In the genomic region with DNA sequence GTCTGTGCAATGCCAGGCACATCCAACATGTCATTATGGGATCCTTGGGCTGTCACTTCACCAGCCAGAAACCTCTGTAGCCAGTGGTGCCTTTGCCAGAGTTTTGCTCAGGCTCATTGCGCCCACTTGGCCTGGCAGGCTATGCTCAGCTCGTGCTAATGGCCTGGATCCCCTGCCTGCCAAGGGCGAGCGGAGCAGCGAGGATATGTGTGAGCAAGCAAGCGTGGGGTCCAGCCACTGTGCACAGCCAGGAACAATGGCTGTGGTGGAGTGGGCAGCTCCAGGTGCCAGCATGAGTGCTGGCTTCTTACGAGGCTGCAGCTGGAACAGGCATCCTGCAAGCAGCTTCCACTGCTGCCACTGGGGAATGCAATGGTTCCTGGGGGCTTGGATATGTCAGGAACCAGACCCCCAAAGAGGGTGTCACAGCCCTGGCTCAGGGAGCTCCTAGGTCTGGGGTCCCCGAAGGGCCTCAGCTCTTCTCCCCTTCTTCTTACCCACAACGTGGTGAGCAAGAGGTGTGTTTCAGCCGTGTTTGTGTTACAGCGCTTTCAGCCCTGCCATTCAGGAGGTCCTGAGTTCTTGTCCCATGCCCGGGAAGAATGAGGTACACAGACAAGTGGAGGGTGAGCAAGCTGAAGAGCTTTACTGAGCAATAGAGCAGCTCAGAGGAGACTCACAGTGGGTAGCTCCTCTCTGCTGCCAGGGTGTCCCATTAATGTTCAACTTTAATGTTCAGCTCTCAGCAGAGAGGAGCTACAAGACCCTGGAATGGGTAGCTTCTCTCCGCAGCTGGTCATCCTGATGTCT, we compare ENCODE assay signal across 17 cellular contexts. TPM values are rescaled to one million over a fixed set of nuclear protein-coding genes. Genes with fewer than 3 reads are reported as not detected.
A peak's percentile ranks its signal among the peaks of the same experiment; 100 is the strongest.
DNase-seq lines count a peak whose midpoint lies in the region; ATAC-seq and TF ChIP-seq lines count a peak whose summit lies in the region.
"Had no signal": no experiment of that assay in that cellular context is flagged by ENCODE, and none has a peak within 500 bp of the region (broad histone marks: within the 10 kb centered on the region; RNA-seq: fewer than 3 reads in every experiment).

No MANE protein-coding gene starts in this region.

- POLR2A ChIA-PET in OCI-LY7 (lab: Charles Lee), result interaction anchor here (0.6 to 11.8 kb wide), 6 partner anchors 8 to 1938 kb away, joined by 3 to 302 read pairs (median 4); no protein-coding TSS in a partner anchor

- H3K27ac ChIP-seq in OCI-LY7 (ENCODE audit: low read depth, low read length, poor library complexity, severe bottlenecking) (peak overlapping the region; percentile 68), esophagus muscularis mucosa (replicated peaks in 1 of 4) (peak overlapping the region; percentile 40 to 73 (median 67)), osteoblast (ENCODE audit: low read depth, low read length) (peak overlapping the region; percentile 97)
- H3K27ac ChIP-seq: GM23248 had no signal

- no peak overlapping the region for H3K4me3 Mint-ChIP-seq in Calu3 (ENCODE audit: low read depth, unreplicated experiment)
- H3K4me3 Mint-ChIP-seq: CD4-positive, CD25-positive, alpha-beta regulatory T cell had no signal

- no peaks in the 10 kb centered on the region for H3K9me2 ChIP-seq in OCI-LY7 (ENCODE audit: insufficient read depth, low read length)

- WGBS in esophagus muscularis mucosa, result 96% methylated on average over 11 of the region's 13 CpGs

- H3K79me2 ChIP-seq in OCI-LY7 (ENCODE audit: insufficient read depth, low read depth, low read length), result no peaks in the 10 kb centered on the region
- no peaks in the 10 kb centered on the region for H3K79me2 ChIP-seq in osteoblast (ENCODE audit: insufficient read depth, low read length)

- peaks cover 30% of the 10 kb centered on the region for H3K9me3 ChIP-seq in OCI-LY7 (ENCODE audit: low read length)
- no peaks in the 10 kb centered on the region for H3K9me3 ChIP-seq in esophagus muscularis mucosa
- no peaks in the 10 kb centered on the region for H3K9me3 ChIP-seq in osteoblast (ENCODE audit: low read depth, low read length)
- H3K9me3 ChIP-seq: pancreas, tibial artery had no signal

- H3K27me3 ChIP-seq in esophagus muscularis mucosa (no peaks in the 10 kb centered on the region), osteoblast (ENCODE audit: insufficient read depth, low read length) (no peaks in the 10 kb centered on the region)
- H3K27me3 ChIP-seq: pancreas, tibial artery had no signal

- CTCF ChIA-PET in Calu3 (lab: Charles Lee) (interaction anchor here (0.5 to 2.2 kb wide), 4 partner anchors 15 to 1940 kb away, joined by 3 to 12 read pairs (median 3); no protein-coding TSS in a partner anchor), OCI-LY7 (lab: Charles Lee; ENCODE audit: unreplicated experiment) (interaction anchor here (0.6 to 2.2 kb wide), 3 partner anchors 11 to 65 kb away, joined by 3 to 10 read pairs (median 3); no protein-coding TSS in a partner anchor)

- H3K4me1 ChIP-seq in OCI-LY7 (ENCODE audit: insufficient read depth, low read length, poor library complexity, severe bottlenecking) (peaks cover 87% of the 10 kb centered on the region), esophagus muscularis mucosa (peaks cover 28 to 48% (median 37%) of the 10 kb centered on the region in 4 donors), osteoblast (ENCODE audit: insufficient read depth, low read length) (peaks cover 60% of the 10 kb centered on the region)

- no peak for ATAC-seq in esophagus mucosa

- peak overlapping the region; percentile 99 for H3K27ac Mint-ChIP-seq in Calu3 (ENCODE audit: unreplicated experiment)

- H2AFZ ChIP-seq in OCI-LY7 (ENCODE audit: low read length) (no peak overlapping the region), osteoblast (ENCODE audit: low read length) (no peak overlapping the region)
- H2AFZ ChIP-seq: GM23248 had no signal

- peaks cover 64% of the 10 kb centered on the region for H3K4me1 Mint-ChIP-seq in Calu3 (ENCODE audit: low read depth, unreplicated experiment)

- intact Hi-C loops in Calu3 (cut with micrococcal nuclease; ENCODE audit: unreplicated experiment) (no loop called here), OCI-LY7 (cut with micrococcal nuclease; ENCODE audit: unreplicated experiment) (no loop called here), esophagus muscularis mucosa (cut with DNase I) (no loop called here)

- no peak for TF ChIP-seq POLR2A in esophagus muscularis mucosa (IDR thresholded peaks at IDR 0.05; ENCODE audit: low read depth)

- H4K20me1 ChIP-seq in OCI-LY7 (ENCODE audit: insufficient read depth, low read length) (no peaks in the 10 kb centered on the region), osteoblast (ENCODE audit: insufficient read depth, low read length) (no peaks in the 10 kb centered on the region)

- TF ChIP-seq EP300 in esophagus muscularis mucosa (IDR thresholded peaks at IDR 0.05), result no peak

- peaks cover 5% of the 10 kb centered on the region for H3K9me3 Mint-ChIP-seq in Calu3 (ENCODE audit: low read depth, unreplicated experiment)
- H3K9me3 Mint-ChIP-seq: CD4-positive, CD25-positive, alpha-beta regulatory T cell had no signal

- H3K4me3 ChIP-seq in OCI-LY7 (ENCODE audit: low read depth, low read length, poor library complexity, severe bottlenecking) (no peak overlapping the region), esophagus muscularis mucosa (no peak overlapping the region), osteoblast (ENCODE audit: insufficient read depth, low read length) (no peak overlapping the region)
- H3K4me3 ChIP-seq: GM23248, pancreas, tibial artery had no signal

- H3K36me3 ChIP-seq in OCI-LY7 (ENCODE audit: insufficient read depth, low read length) (peaks cover 26% of the 10 kb centered on the region), esophagus muscularis mucosa (no peaks in the 10 kb centered on the region), osteoblast (ENCODE audit: insufficient read depth, low read length) (no peaks in the 10 kb centered on the region)
- H3K36me3 ChIP-seq: pancreas, tibial artery had no signal

- DNase-seq in Calu3 (no peak), OCI-LY7 (ENCODE audit: low spot score) (peak; percentile 71), esophagus muscularis mucosa (ENCODE audit: extremely low spot score) (no peak), osteoblast (ENCODE audit: insufficient read length, low spot score, missing footprints) (no peak), NCI-H2196 treated with DMSO at 0.1 percent for 48 hours (lab: John Stamatoyannopoulos, UW; ENCODE audit: unreplicated experiment) (no peak), NCI-H2081 treated with DMSO at 0.1 percent for 48 hours (lab: John Stamatoyannopoulos, UW) (no peak), HUDEP-2 (lab: John Stamatoyannopoulos, UW; ENCODE audit: unreplicated experiment in 76 of 76) (no peak)
- DNase-seq: activated CD4-positive, alpha-beta T cell treated with anti-CD3 and anti-CD28 coated beads for 1 hour; activated CD8-positive, alpha-beta memory T cell treated with anti-CD3 and anti-CD28 coated beads, Interleukin-2, amount 50 U/mL, for 4 hours; activated naive CD4-positive, alpha-beta T cell treated with Interleukin-2 at 50 U/mL for 16 hours; CD4-positive, CD25-positive, alpha-beta regulatory T cell; cortex of kidney; NCI-H1436 had no signal

- no TSS peak for BruUV-seq in Calu3 (replicated peaks; lab: Mats Ljungman, UMichigan)
- BruUV-seq in OCI-LY7 (replicated peaks; lab: Mats Ljungman, UMichigan), result no TSS peak

- no peak for TF ChIP-seq CTCF in Calu3 (IDR thresholded peaks at IDR 0.05; ENCODE audit: unreplicated experiment)
- no peak for TF ChIP-seq CTCF in OCI-LY7 (conservative IDR thresholded peaks at IDR 0.05; ENCODE audit: low read length)
- no peak for TF ChIP-seq CTCF in esophagus muscularis mucosa (IDR thresholded peaks at IDR 0.05)
- no peak for TF ChIP-seq CTCF in osteoblast (IDR thresholded peaks at IDR 0.05; ENCODE audit: extremely low read depth, low read depth, low read length)

- no peak overlapping the region for H3K4me2 ChIP-seq in OCI-LY7 (ENCODE audit: low read length)
- no peak overlapping the region for H3K4me2 ChIP-seq in osteoblast (ENCODE audit: insufficient read depth, low read length)

- H3K36me3 Mint-ChIP-seq in Calu3 (ENCODE audit: insufficient read depth, unreplicated experiment), result peaks cover 30% of the 10 kb centered on the region
- H3K36me3 Mint-ChIP-seq: CD4-positive, CD25-positive, alpha-beta regulatory T cell had no signal

- H3K27me3 Mint-ChIP-seq in Calu3 (ENCODE audit: unreplicated experiment), result no peaks in the 10 kb centered on the region
- H3K27me3 Mint-ChIP-seq: CD4-positive, CD25-positive, alpha-beta regulatory T cell had no signal

RNA-seq across cellular contexts. Expression of a gene that starts 22.3 kb away (rescaled TPM):
- total RNA-seq in Calu3 (2022) (129 and 152 TPM in 2 replicates), OCI-LY7 (2022) (168 and 200 TPM in 2 replicates), esophagus muscularis mucosa (10 to 100 TPM; 20.2 to 28.5 (median 23.0) TPM), osteoblast (9.4 and 10.5 TPM in 2 replicates), esophagus mucosa (36.6 TPM)
- 44.6 and 53.0 TPM in 2 replicates for total RNA-seq in OCI-LY7 (2014; rRNA removed; shearing (Covaris generic))
